25 cellular contexts compared by ENCODE assay signal in genomic region chr4:88952081-88952480, GRCh38.
"Had no signal": no experiment of that assay in that cellular context is flagged by ENCODE, and none has a peak within 500 bp of the region (broad histone marks: within the 10 kb centered on the region; RNA-seq: fewer than 3 reads in every experiment).

No MANE protein-coding gene starts in this region.

- H3K9me3 ChIP-seq: adrenal gland, esophagus squamous epithelium, neutrophil, ovary, psoas muscle, right atrium auricular region, testis had no signal

- DNase-seq: activated CD4-positive, alpha-beta memory T cell treated with anti-CD3 and anti-CD28 coated beads, Interleukin-2, amount 10 ng/mL, durations not matched to agents 7 days and 5 days; activated CD4-positive, alpha-beta T cell treated with anti-CD3 and anti-CD28 coated beads for 48 hours; activated gamma-delta T cell; activated T-cell treated with anti-CD3 and anti-CD28 coated beads for 4 hours; adrenal gland; cerebellar nuclear complex; esophagus squamous epithelium; foreskin melanocyte; glutamatergic neuron; hippocampal formation; midbrain; ovary; psoas muscle; stimulated activated CD4-positive, alpha-beta T cell treated with anti-CD3 and anti-CD28 coated beads, Interleukin-2, amount 100 ng/mL, for 24 hours; stimulated activated naive CD8-positive, alpha-beta T cell treated with anti-CD3 and anti-CD28 coated beads, Interleukin-15, amount 100 ng/mL, for 72 hours; SW 1271; T-helper 17 cell; testis had no signal

- H3K27me3 Mint-ChIP-seq: activated CD4-positive, alpha-beta memory T cell treated with anti-CD3 and anti-CD28 coated beads, Interleukin-2, amount 10 ng/mL, durations not matched to agents 7 days and 5 days; T-helper 17 cell had no signal

- ATAC-seq: activated naive CD4-positive, alpha-beta T cell treated with anti-CD3 and anti-CD28 coated beads, Interleukin-2, amount 50 U/mL, for 72 hours; natural killer cell treated with Interleukin-12 subunit alpha and Interleukin-12 subunit beta and Interleukin-15 and Interleukin-18, amount 100 ng/mL, for 72 hours; psoas muscle; stimulated activated effector memory CD8-positive, alpha-beta T cell treated with anti-CD3 and anti-CD28 coated beads, Interleukin-12 subunit alpha, Interleukin-12 subunit beta, amount 100 ng/mL, for 72 hours; stimulated activated naive CD8-positive, alpha-beta T cell treated with anti-CD3 and anti-CD28 coated beads, Interleukin-15, amount 100 ng/mL, for 72 hours; T-helper 17 cell had no signal

- H3K36me3 ChIP-seq: adrenal gland, esophagus squamous epithelium, neutrophil, ovary, right atrium auricular region had no signal

- H3K4me1 ChIP-seq: adrenal gland, psoas muscle, right atrium auricular region, testis had no signal

- H3K36me3 Mint-ChIP-seq: activated naive CD4-positive, alpha-beta T cell treated with anti-CD3 and anti-CD28 coated beads, Interleukin-2, amount 50 U/mL, for 72 hours; natural killer cell treated with Interleukin-12 subunit alpha and Interleukin-12 subunit beta and Interleukin-15 and Interleukin-18, amount 100 ng/mL, for 72 hours; stimulated activated effector memory CD8-positive, alpha-beta T cell treated with anti-CD3 and anti-CD28 coated beads, Interleukin-12 subunit alpha, Interleukin-12 subunit beta, amount 100 ng/mL, for 72 hours had no signal

- H3K4me3 ChIP-seq: adrenal gland, coronary artery, esophagus squamous epithelium, ovary, psoas muscle, right atrium auricular region, SK-N-MC, testis had no signal

- H3K27ac Mint-ChIP-seq: activated CD4-positive, alpha-beta memory T cell treated with anti-CD3 and anti-CD28 coated beads, Interleukin-2, amount 10 ng/mL, durations not matched to agents 7 days and 5 days; activated naive CD4-positive, alpha-beta T cell treated with anti-CD3 and anti-CD28 coated beads, Interleukin-2, amount 50 U/mL, for 72 hours; natural killer cell treated with Interleukin-12 subunit alpha and Interleukin-12 subunit beta and Interleukin-15 and Interleukin-18, amount 100 ng/mL, for 72 hours; stimulated activated effector memory CD8-positive, alpha-beta T cell treated with anti-CD3 and anti-CD28 coated beads, Interleukin-12 subunit alpha, Interleukin-12 subunit beta, amount 100 ng/mL, for 72 hours; stimulated activated naive CD8-positive, alpha-beta T cell treated with anti-CD3 and anti-CD28 coated beads, Interleukin-15, amount 100 ng/mL, for 72 hours had no signal

- H3K4me1 Mint-ChIP-seq: stimulated activated effector memory CD8-positive, alpha-beta T cell treated with anti-CD3 and anti-CD28 coated beads, Interleukin-12 subunit alpha, Interleukin-12 subunit beta, amount 100 ng/mL, for 72 hours had no signal

- H3K4me3 Mint-ChIP-seq: activated CD4-positive, alpha-beta memory T cell treated with anti-CD3 and anti-CD28 coated beads, Interleukin-2, amount 10 ng/mL, durations not matched to agents 7 days and 5 days; natural killer cell treated with Interleukin-12 subunit alpha and Interleukin-12 subunit beta and Interleukin-15 and Interleukin-18, amount 100 ng/mL, for 72 hours; stimulated activated effector memory CD8-positive, alpha-beta T cell treated with anti-CD3 and anti-CD28 coated beads, Interleukin-12 subunit alpha, Interleukin-12 subunit beta, amount 100 ng/mL, for 72 hours; stimulated activated naive CD8-positive, alpha-beta T cell treated with anti-CD3 and anti-CD28 coated beads, Interleukin-15, amount 100 ng/mL, for 72 hours; T-helper 17 cell had no signal

- H3K9me3 Mint-ChIP-seq: activated CD4-positive, alpha-beta memory T cell treated with anti-CD3 and anti-CD28 coated beads, Interleukin-2, amount 10 ng/mL, durations not matched to agents 7 days and 5 days; activated naive CD4-positive, alpha-beta T cell treated with anti-CD3 and anti-CD28 coated beads, Interleukin-2, amount 50 U/mL, for 72 hours; natural killer cell treated with Interleukin-12 subunit alpha and Interleukin-12 subunit beta and Interleukin-15 and Interleukin-18, amount 100 ng/mL, for 72 hours; stimulated activated effector memory CD8-positive, alpha-beta T cell treated with anti-CD3 and anti-CD28 coated beads, Interleukin-12 subunit alpha, Interleukin-12 subunit beta, amount 100 ng/mL, for 72 hours; stimulated activated naive CD8-positive, alpha-beta T cell treated with anti-CD3 and anti-CD28 coated beads, Interleukin-15, amount 100 ng/mL, for 72 hours had no signal

- H3K27me3 ChIP-seq: adrenal gland, esophagus squamous epithelium, neutrophil, ovary, right atrium auricular region, testis had no signal

- H3K27ac ChIP-seq: adrenal gland, esophagus squamous epithelium, neutrophil, ovary, psoas muscle, right atrium auricular region, SK-N-MC, testis had no signal
